8 cellular contexts compared by ENCODE assay signal in genomic region chr19:11738746-11739620, GRCh38. TPM values are rescaled to one million over a fixed set of nuclear protein-coding genes. Genes with fewer than 3 reads are reported as not detected.
DNase-seq lines count a peak whose midpoint lies in the region; ATAC-seq lines count a peak whose summit lies in the region.

Gene ZNF823, minus strand, starts transcription at chr19:11738946. Its CDS starts 127 bp downstream, at chr19:11738819.

- peak within 1 kb of the TSS; percentile 94 for H3K27ac Mint-ChIP-seq in activated CD8-positive, alpha-beta memory T cell treated with anti-CD3 and anti-CD28 coated beads, Interleukin-2, amount 10 ng/mL, durations not matched to agents 7 days and 5 days

- H3K4me3 Mint-ChIP-seq in activated CD8-positive, alpha-beta memory T cell treated with anti-CD3 and anti-CD28 coated beads, Interleukin-2, amount 10 ng/mL, durations not matched to agents 7 days and 5 days = peak within 1 kb of the TSS; percentile 94

- H3K4me2 ChIP-seq in mesenchymal stem cell (ENCODE audit: low read length, poor library complexity, severe bottlenecking) = peak within 1 kb of the TSS; percentile 93

- WGBS in mesenchymal stem cell = 1% methylated on average over 30 of the region's 35 CpGs

- H3K4me1 Mint-ChIP-seq in activated CD8-positive, alpha-beta memory T cell treated with anti-CD3 and anti-CD28 coated beads, Interleukin-2, amount 10 ng/mL, durations not matched to agents 7 days and 5 days = peaks cover 21% of the 10 kb centered on the region

- peak within 1 kb of the TSS; percentile 70 for H3K9ac ChIP-seq in endocrine pancreas (ENCODE audit: control insufficient read depth, insufficient read depth, low read length)
- peak within 1 kb of the TSS; percentile 91 for H3K9ac ChIP-seq in mesenchymal stem cell (ENCODE audit: low read length)

- CTCF ChIA-PET in activated CD8-positive, alpha-beta memory T cell treated with anti-CD3 and anti-CD28 coated beads, Interleukin-2, amount 10 ng/mL, durations not matched to agents 7 days and 5 days (lab: Charles Lee) = interaction anchor here (1.0 kb wide), 1 partner anchor 38 kb away, joined by 4 read pairs; no protein-coding TSS in a partner anchor

- H3K36me3 Mint-ChIP-seq in activated CD8-positive, alpha-beta memory T cell treated with anti-CD3 and anti-CD28 coated beads, Interleukin-2, amount 10 ng/mL, durations not matched to agents 7 days and 5 days = peaks cover 12% of the 10 kb centered on the region

- H2AFZ ChIP-seq in mesenchymal stem cell (ENCODE audit: low read depth, low read length) = peak within 1 kb of the TSS; percentile 100

- no peaks in the 10 kb centered on the region for H3K36me3 ChIP-seq in endocrine pancreas (ENCODE audit: control insufficient read depth, insufficient read depth, low read length)
- H3K36me3 ChIP-seq in mesenchymal stem cell (ENCODE audit: control insufficient read depth in 1 of 2, insufficient read depth in 2 of 2, low read depth in 1 of 2, low read length in 2 of 2) = no peaks in the 10 kb centered on the region

- peak within 1 kb of the TSS; percentile 8 for H2BK5ac ChIP-seq in mesenchymal stem cell (ENCODE audit: low read depth, low read length, poor library complexity, severe bottlenecking)

- peak within 1 kb of the TSS; percentile 87 for H4K91ac ChIP-seq in mesenchymal stem cell (ENCODE audit: low read length)

- peak within 1 kb of the TSS; percentile 77 for H4K8ac ChIP-seq in mesenchymal stem cell (ENCODE audit: low read length)

- H3K23ac ChIP-seq in mesenchymal stem cell (ENCODE audit: low read length in 2 of 2) = peak within 1 kb of the TSS; percentile 60 to 97

- H3K27ac ChIP-seq in mesenchymal stem cell (ENCODE audit: low read length, poor library complexity, severe bottlenecking) = peak within 1 kb of the TSS; percentile 94

- H3K4me3 ChIP-seq in endocrine pancreas (ENCODE audit: control insufficient read depth, insufficient read depth, low read length) (peak within 1 kb of the TSS; percentile 52), mesenchymal stem cell (ENCODE audit: insufficient read depth in 1 of 2, low read depth in 1 of 2, low read length in 2 of 2) (peak within 1 kb of the TSS; percentile 93 to 94)

- no peaks in the 10 kb centered on the region for H3K9me3 ChIP-seq in endocrine pancreas (ENCODE audit: control insufficient read depth, low read length)
- H3K9me3 ChIP-seq in mesenchymal stem cell (ENCODE audit: control insufficient read depth, low read length) = peaks cover 4% of the 10 kb centered on the region

- H3K14ac ChIP-seq in mesenchymal stem cell (ENCODE audit: low read length in 2 of 2) = peak within 1 kb of the TSS in 1 of 2 experiments; percentile 89

- peaks cover 13% of the 10 kb centered on the region for H3K79me1 ChIP-seq in mesenchymal stem cell (replicated peaks; ENCODE audit: low read length, poor library complexity, severe bottlenecking)

- DNase-seq in COR-L47 (lab: John Stamatoyannopoulos, UW) = peak; percentile 98
- peak; percentile 98 for DNase-seq in HT-29 (ENCODE audit: low spot score)
- peak; percentile 94 for DNase-seq in NK-92 treated with Interleukin-12 subunit alpha and Interleukin-12 subunit beta, amount 100 ng/mL, for 24 hours (lab: John Stamatoyannopoulos, UW)
- peak; percentile 99 for DNase-seq in activated CD8-positive, alpha-beta memory T cell treated with anti-CD3 and anti-CD28 coated beads, Interleukin-2, amount 10 ng/mL, durations not matched to agents 7 days and 5 days
- peak; percentile 98 for DNase-seq in mesenchymal stem cell
- DNase-seq in stimulated activated CD8-positive, alpha-beta memory T cell treated with anti-CD3 and anti-CD28 coated beads, Interleukin-12 subunit alpha, Interleukin-12 subunit beta, amount 100 ng/mL, for 24 hours (ENCODE audit: extremely low read depth) = peak; percentile 92

- H2BK120ac ChIP-seq in mesenchymal stem cell (ENCODE audit: low read depth, low read length) = peak within 1 kb of the TSS; percentile 98

- H2BK15ac ChIP-seq in mesenchymal stem cell (ENCODE audit: low read depth, poor library complexity, severe bottlenecking) = peak within 1 kb of the TSS; percentile 93

- H3K27me3 ChIP-seq in endocrine pancreas (ENCODE audit: control insufficient read depth, insufficient read depth, low read length) (no peaks in the 10 kb centered on the region), mesenchymal stem cell (ENCODE audit: control insufficient read depth in 1 of 2, insufficient read depth in 1 of 2, low read length in 2 of 2) (no peaks in the 10 kb centered on the region)

- peak; percentile 89 for ATAC-seq in GM21360 (IDR thresholded peaks at IDR 0.05; ENCODE audit: unreplicated experiment)
- peak; percentile 99 for ATAC-seq in activated CD8-positive, alpha-beta memory T cell treated with anti-CD3 and anti-CD28 coated beads, Interleukin-2, amount 10 ng/mL, durations not matched to agents 7 days and 5 days

- H3K18ac ChIP-seq in mesenchymal stem cell (ENCODE audit: low read depth in 1 of 2, low read length in 2 of 2) = peak within 1 kb of the TSS; percentile 90 to 95

- peaks cover 3% of the 10 kb centered on the region for H3K27me3 Mint-ChIP-seq in activated CD8-positive, alpha-beta memory T cell treated with anti-CD3 and anti-CD28 coated beads, Interleukin-2, amount 10 ng/mL, durations not matched to agents 7 days and 5 days

- H3K4ac ChIP-seq in mesenchymal stem cell (ENCODE audit: low read depth in 1 of 2, low read length in 2 of 2) = peak within 1 kb of the TSS; percentile 29 to 98

- peaks cover 6% of the 10 kb centered on the region for H3K9me3 Mint-ChIP-seq in activated CD8-positive, alpha-beta memory T cell treated with anti-CD3 and anti-CD28 coated beads, Interleukin-2, amount 10 ng/mL, durations not matched to agents 7 days and 5 days (ENCODE audit: low read depth)

- peak within 1 kb of the TSS in 1 of 2 experiments; percentile 82 for H2BK12ac ChIP-seq in mesenchymal stem cell (ENCODE audit: low read length in 2 of 2)

- no peak within 1 kb of the TSS for H2AK5ac ChIP-seq in mesenchymal stem cell (ENCODE audit: low read length, severe bottlenecking)

- no peaks in the 10 kb centered on the region for H3K4me1 ChIP-seq in endocrine pancreas (ENCODE audit: control insufficient read depth, insufficient read depth, low read length)
- H3K4me1 ChIP-seq in mesenchymal stem cell (ENCODE audit: control insufficient read depth, insufficient read depth, low read depth, low read length) = peaks cover 7% of the 10 kb centered on the region

RNA-seq across cellular contexts. Expression of gene ZNF823, which starts in this region (rescaled TPM):
- total RNA-seq in HT-29 (2014; rRNA removed; shearing (Covaris generic)) = 3.6 and 6.1 TPM in 2 replicates
- 1 to 10 TPM; 6.3 to 6.4 TPM for total RNA-seq in activated CD8-positive, alpha-beta memory T cell treated with anti-CD3 and anti-CD28 coated beads, Interleukin-2, amount 10 ng/mL, durations not matched to agents 7 days and 5 days
- 2.3 TPM for polyA plus RNA-seq in mesenchymal stem cell (2013, experiment 1 of 2)
- polyA plus RNA-seq in mesenchymal stem cell (2013, experiment 2 of 2) = 2.2 TPM

Comparison
In these comparisons a context has a peak if more than half of its experiments do, and no peak if none do; other contexts are left out.
1. Peak in every context shown above with its lines: DNase-seq, ATAC-seq, H3K4me3 ChIP-seq and H3K27ac ChIP-seq.